23 cellular contexts compared by ENCODE assay signal in the genomic region with DNA sequence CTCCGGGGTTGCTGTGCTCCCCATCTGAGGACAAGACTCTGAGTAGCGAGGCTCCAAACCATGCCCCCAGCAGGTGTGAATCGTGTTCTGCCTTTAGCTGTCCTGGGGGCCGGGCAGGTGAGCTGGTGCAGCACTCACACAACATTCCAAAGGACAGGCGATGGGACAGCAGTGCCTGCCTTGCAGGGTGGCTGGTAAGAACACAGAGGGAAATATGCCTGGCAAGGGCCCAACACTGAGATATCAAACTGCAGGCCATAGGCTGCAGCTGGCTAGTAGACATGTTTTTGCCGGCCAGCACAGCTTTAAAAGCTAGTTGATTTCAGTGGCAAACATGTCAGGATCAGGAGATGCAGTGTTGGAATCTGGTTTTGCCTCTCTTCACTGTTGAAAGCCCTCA.
"Had no signal": no experiment of that assay in that cellular context is flagged by ENCODE, and none has a peak within 500 bp of the region (broad histone marks: within the 10 kb centered on the region; RNA-seq: fewer than 3 reads in every experiment).

No MANE protein-coding gene starts in this region.

- ATAC-seq: activated naive CD8-positive, alpha-beta T cell treated with anti-CD3 and anti-CD28 coated beads, Interleukin-2, amount 50 U/mL, for 24 hours; esophagus mucosa; right lobe of liver had no signal

- H3K9ac ChIP-seq: parathyroid adenoma had no signal

- DNase-seq: activated CD4-positive, alpha-beta memory T cell treated with anti-CD3 and anti-CD28 coated beads, Interleukin-2, amount 10 ng/mL, durations not matched to agents 7 days and 5 days; activated CD4-positive, alpha-beta T cell treated with anti-CD3 and anti-CD28 coated beads for 4 hours; activated CD4-positive, CD25-positive, alpha-beta regulatory T cell; activated gamma-delta T cell; activated naive CD4-positive, alpha-beta T cell treated with anti-CD3 and anti-CD28 coated beads, Interleukin-2, amount 50 U/mL, for 16 hours; activated naive CD8-positive, alpha-beta T cell treated with anti-CD3 and anti-CD28 coated beads, Interleukin-2, amount 50 U/mL, for 24 hours; caudate nucleus; effector memory CD4-positive, alpha-beta T cell; foreskin melanocyte; glutamatergic neuron; hypothalamus; mesenchymal stem cell; right lobe of liver; stimulated activated CD4-positive, alpha-beta T cell treated with anti-CD3 and anti-CD28 coated beads, Interleukin-1b, Interleukin-23, amount 100 ng/mL, for 48 hours; T1000 had no signal

- H3K4me3 Mint-ChIP-seq: activated CD4-positive, alpha-beta memory T cell treated with anti-CD3 and anti-CD28 coated beads, Interleukin-2, amount 10 ng/mL, durations not matched to agents 7 days and 5 days; activated naive CD8-positive, alpha-beta T cell treated with anti-CD3 and anti-CD28 coated beads, Interleukin-2, amount 50 U/mL, for 24 hours; activated T-helper 1 cell treated with anti-CD3 and anti-CD28 coated beads, Interleukin-12 subunit alpha, Interleukin-12 subunit beta, Interleukin-2, Interleukin-4 antibody, amounts not matched to agents 30 ng/mL and 10 ng/mL and 1 ng/mL, durations not matched to agents 14 hours and 24 hours and 36 hours; nephron; T-helper 1 cell treated with Interleukin-12 subunit alpha and Interleukin-12 subunit beta and Interleukin-4 antibody, amounts not matched to agents 30 μg/mL and 1 μg/mL, for 36 hours had no signal

- H3K9me3 Mint-ChIP-seq: nephron had no signal

- H3K4me3 ChIP-seq: right lobe of liver, skin epidermis, vagina had no signal

- H3K27ac ChIP-seq: parathyroid adenoma, right lobe of liver, skin epidermis, vagina had no signal

- H3K9me3 ChIP-seq: right lobe of liver, vagina had no signal

- FAIRE-seq: endothelial cell of umbilical vein had no signal

- H3K27ac Mint-ChIP-seq: activated CD4-positive, alpha-beta memory T cell treated with anti-CD3 and anti-CD28 coated beads, Interleukin-2, amount 10 ng/mL, durations not matched to agents 7 days and 5 days; activated naive CD8-positive, alpha-beta T cell treated with anti-CD3 and anti-CD28 coated beads, Interleukin-2, amount 50 U/mL, for 24 hours; activated T-helper 1 cell treated with anti-CD3 and anti-CD28 coated beads, Interleukin-12 subunit alpha, Interleukin-12 subunit beta, Interleukin-2, Interleukin-4 antibody, amounts not matched to agents 30 ng/mL and 10 ng/mL and 1 ng/mL, durations not matched to agents 14 hours and 24 hours and 36 hours; nephron; T-helper 1 cell treated with Interleukin-12 subunit alpha and Interleukin-12 subunit beta and Interleukin-4 antibody, amounts not matched to agents 30 μg/mL and 1 μg/mL, for 36 hours had no signal

- H3K27me3 ChIP-seq: right lobe of liver, vagina had no signal

- H3K27me3 Mint-ChIP-seq: activated CD4-positive, alpha-beta memory T cell treated with anti-CD3 and anti-CD28 coated beads, Interleukin-2, amount 10 ng/mL, durations not matched to agents 7 days and 5 days; activated naive CD8-positive, alpha-beta T cell treated with anti-CD3 and anti-CD28 coated beads, Interleukin-2, amount 50 U/mL, for 24 hours had no signal

- H2AFZ ChIP-seq: parathyroid adenoma had no signal
